In genomic region chr11:128892866-128893565, GRCh38 we compare ENCODE assay signal across 27 cellular contexts. TPM values are rescaled to one million over a fixed set of nuclear protein-coding genes. Genes with fewer than 3 reads are reported as not detected.
DNase-seq lines count a peak whose midpoint lies in the region; ATAC-seq, FAIRE-seq and TF ChIP-seq lines count a peak whose summit lies in the region.
"Had no signal": no experiment of that assay in that cellular context is flagged by ENCODE, and none has a peak within 500 bp of the region (broad histone marks: within the 10 kb centered on the region; RNA-seq: fewer than 3 reads in every experiment).

No MANE protein-coding gene starts in this region.

- H3K27me3 Mint-ChIP-seq in neural crest cell (ENCODE audit: low read depth) = peaks cover 40% of the 10 kb centered on the region
- peaks cover 65% of the 10 kb centered on the region for H3K27me3 Mint-ChIP-seq in stimulated activated naive CD8-positive, alpha-beta T cell treated with anti-CD3 and anti-CD28 coated beads, Interleukin-15, amount 100 ng/mL, for 72 hours

- H3K4me1 ChIP-seq in HEK293 (ENCODE audit: control insufficient read depth, insufficient read depth, low read length) (no peaks in the 10 kb centered on the region; the same call in 1 of the 2 replicates), small intestine (ENCODE audit: control insufficient read depth in 2 of 2, insufficient read depth in 1 of 2, low read depth in 1 of 2, low read length in 1 of 2) (peaks cover 0 to 3% of the 10 kb centered on the region in 2 donors)

- peaks cover 15% of the 10 kb centered on the region for H3K4me1 Mint-ChIP-seq in neural crest cell
- peaks cover 29% of the 10 kb centered on the region for H3K4me1 Mint-ChIP-seq in stimulated activated naive CD8-positive, alpha-beta T cell treated with anti-CD3 and anti-CD28 coated beads, Interleukin-15, amount 100 ng/mL, for 72 hours

- no peak overlapping the region for H3K27ac Mint-ChIP-seq in neural crest cell (ENCODE audit: unreplicated experiment)
- no peak overlapping the region for H3K27ac Mint-ChIP-seq in stimulated activated naive CD8-positive, alpha-beta T cell treated with anti-CD3 and anti-CD28 coated beads, Interleukin-15, amount 100 ng/mL, for 72 hours
- H3K27ac Mint-ChIP-seq: activated CD4-positive, alpha-beta memory T cell treated with anti-CD3 and anti-CD28 coated beads for 36 hours; activated naive CD4-positive, alpha-beta T cell treated with anti-CD3 and anti-CD28 coated beads, Interleukin-2, amount 50 U/mL, for 72 hours had no signal

- no peaks in the 10 kb centered on the region for H3K36me3 Mint-ChIP-seq in neural crest cell (ENCODE audit: low read depth)
- H3K36me3 Mint-ChIP-seq: activated CD4-positive, alpha-beta memory T cell treated with anti-CD3 and anti-CD28 coated beads for 36 hours; activated naive CD4-positive, alpha-beta T cell treated with anti-CD3 and anti-CD28 coated beads, Interleukin-2, amount 50 U/mL, for 72 hours had no signal

- CTCF ChIA-PET in HEK293 (lab: Yijun Ruan, JAX) = interaction anchor here (0.7 to 11.1 kb wide), 8 partner anchors 9 to 830 kb away, joined by 3 to 556 read pairs (median 4); no protein-coding TSS in a partner anchor

- H3K4me3 ChIP-seq in HEK293 (ENCODE audit: low read depth, low read length) = no peak overlapping the region
- no peak overlapping the region for H3K4me3 ChIP-seq in fibroblast of villous mesenchyme (ENCODE audit: low read depth, low read length)
- no peak overlapping the region for H3K4me3 ChIP-seq in small intestine (ENCODE audit: low read depth in 1 of 2, low read length in 2 of 2)
- H3K4me3 ChIP-seq: hepatocyte, ovary had no signal

- POLR2A ChIA-PET in HEK293 (lab: Yijun Ruan, JAX) = no interaction called here

- peaks cover 0 to 9% of the 10 kb centered on the region in 2 donors for H3K27me3 ChIP-seq in small intestine (ENCODE audit: control insufficient read depth in 2 of 2, insufficient read depth in 2 of 2, low read length in 2 of 2)
- H3K27me3 ChIP-seq: ovary had no signal

- H3K36me3 ChIP-seq in HEK293 (ENCODE audit: control insufficient read depth in 2 of 2, insufficient read depth in 1 of 2, low read length in 2 of 2) (no peaks in the 10 kb centered on the region), small intestine (ENCODE audit: control insufficient read depth in 2 of 2, insufficient read depth in 2 of 2, low read length in 2 of 2) (no peaks in the 10 kb centered on the region)
- H3K36me3 ChIP-seq: ovary, suprapubic skin had no signal

- DNase-seq in SW480 (ENCODE audit: low spot score) (peak; percentile 67), fibroblast of villous mesenchyme (ENCODE audit: low read depth) (peak; percentile 16), neural crest cell (ENCODE audit: low read depth, low spot score) (no peak), NCI-H2227 treated with DMSO at 0.1 percent for 48 hours (lab: John Stamatoyannopoulos, UW) (no peak), small intestine (no peak)
- no peak for DNase-seq in stimulated activated naive CD8-positive, alpha-beta T cell treated with anti-CD3 and anti-CD28 coated beads, Interleukin-15, amount 100 ng/mL, for 72 hours
- DNase-seq in stimulated activated naive CD4-positive, alpha-beta T cell (lab: John Stamatoyannopoulos, UW) = no peak
- DNase-seq: activated CD4-positive, alpha-beta memory T cell treated with anti-CD3 and anti-CD28 coated beads for 36 hours; activated T-cell treated with anti-CD3 and anti-CD28 coated beads, Interleukin-2, amount 50 U/mL, for 48 hours; Calu3; effector CD8-positive, alpha-beta T cell; GOT3; KG1; NCI-H1092; NCI-H2107; NCI-H774; stimulated activated CD4-positive, alpha-beta T cell treated with anti-CD3 and anti-CD28 coated beads, Interleukin-4, amount 100 ng/mL, for 4 hours; stimulated activated CD8-positive, alpha-beta memory T cell treated with anti-CD3 and anti-CD28 coated beads, Interleukin-4, amount 100 ng/mL, for 48 hours had no signal

- TF ChIP-seq CTCF in HEK293 (tag by site-specific recombination; IDR thresholded peaks at IDR 0.05) (no peak), fibroblast of villous mesenchyme (IDR thresholded peaks at IDR 0.05; ENCODE audit: insufficient read depth, low read depth, low read length) (no peak), neural crest cell (conservative IDR thresholded peaks at IDR 0.05) (no peak)

- H3K9me3 ChIP-seq in HEK293 (ENCODE audit: control insufficient read depth, insufficient read depth, low read depth, low read length) (no peaks in the 10 kb centered on the region), small intestine (ENCODE audit: control insufficient read depth, low read depth) (no peaks in the 10 kb centered on the region)
- H3K9me3 ChIP-seq: ovary, suprapubic skin had no signal

- peak overlapping the region; percentile 82 for H3K4me3 Mint-ChIP-seq in neural crest cell
- H3K4me3 Mint-ChIP-seq in stimulated activated naive CD8-positive, alpha-beta T cell treated with anti-CD3 and anti-CD28 coated beads, Interleukin-15, amount 100 ng/mL, for 72 hours = no peak overlapping the region
- H3K4me3 Mint-ChIP-seq: activated CD4-positive, alpha-beta memory T cell treated with anti-CD3 and anti-CD28 coated beads for 36 hours had no signal

- no peak for FAIRE-seq in small intestine (lab: Jason Lieb, UNC)
- FAIRE-seq: G401.6, GM12891, kidney had no signal

- H3K9me3 Mint-ChIP-seq in neural crest cell = no peaks in the 10 kb centered on the region
- H3K9me3 Mint-ChIP-seq in stimulated activated naive CD8-positive, alpha-beta T cell treated with anti-CD3 and anti-CD28 coated beads, Interleukin-15, amount 100 ng/mL, for 72 hours = no peaks in the 10 kb centered on the region
- H3K9me3 Mint-ChIP-seq: activated CD4-positive, alpha-beta memory T cell treated with anti-CD3 and anti-CD28 coated beads for 36 hours; activated naive CD4-positive, alpha-beta T cell treated with anti-CD3 and anti-CD28 coated beads, Interleukin-2, amount 50 U/mL, for 72 hours had no signal

- 53 to 82% (median 57%) methylated on average over 4 of the region's 4 CpGs for WGBS in small intestine, 3 donors

- no peak for ATAC-seq in stimulated activated naive CD8-positive, alpha-beta T cell treated with anti-CD3 and anti-CD28 coated beads, Interleukin-15, amount 100 ng/mL, for 72 hours

- H3K27ac ChIP-seq in HEK293 (ENCODE audit: extremely low read depth, low read depth, low read length) = no peak overlapping the region
- no peak overlapping the region for H3K27ac ChIP-seq in small intestine (ENCODE audit: low read depth in 1 of 2, low read length in 1 of 2)
- H3K27ac ChIP-seq: hepatocyte, ovary, suprapubic skin had no signal

TF ChIP-seq in HEK293, 187 proteins besides CTCF, POLR2A, EP300 and RAD21 (continues in another document):
- TF ChIP-seq ZEB2 (tag by site-specific recombination; IDR thresholded peaks at IDR 0.05) (no peak), ZNF19 (tag by site-specific recombination; IDR thresholded peaks at IDR 0.05; ENCODE audit: low read depth) (no peak), ZNF121 (tag by site-specific recombination; IDR thresholded peaks at IDR 0.05) (peak; percentile 91), ZNF692 (tag by site-specific recombination; IDR thresholded peaks at IDR 0.05) (no peak), ZBTB17 (tag by site-specific recombination; IDR thresholded peaks at IDR 0.05) (peak; percentile 69), GLIS1 (tag by site-specific recombination; IDR thresholded peaks at IDR 0.05) (no peak), ZBTB44 (tag by site-specific recombination; IDR thresholded peaks at IDR 0.05) (no peak), ZSCAN23 (tag by site-specific recombination; IDR thresholded peaks at IDR 0.05) (no peak), SP2 (tag by site-specific recombination; IDR thresholded peaks at IDR 0.05) (no peak), YY2 (tag by site-specific recombination; IDR thresholded peaks at IDR 0.05) (no peak), ZNF239 (tag by site-specific recombination; IDR thresholded peaks at IDR 0.05) (no peak), ZBTB48 (tag by site-specific recombination; IDR thresholded peaks at IDR 0.05) (no peak), REPIN1 (tag by site-specific recombination; IDR thresholded peaks at IDR 0.05; ENCODE audit: low read depth) (no peak)

RNA-seq across cellular contexts. Expression of gene KCNJ5, which starts 1.9 kb away (rescaled TPM):
- total RNA-seq in fibroblast of villous mesenchyme (under 0.01 TPM in 1 of 2 replicates, not detected in the other), neural crest cell (0.14 and 0.20 TPM in 2 replicates)
- under 1 TPM in 2 of 3 donors, not detected in 1; 0.54 to 0.76 TPM for polyA plus RNA-seq in small intestine
- total RNA-seq: activated CD4-positive, alpha-beta memory T cell treated with anti-CD3 and anti-CD28 coated beads for 36 hours; activated naive CD4-positive, alpha-beta T cell treated with anti-CD3 and anti-CD28 coated beads, Interleukin-2, amount 50 U/mL, for 72 hours; Calu3 had no signal

RNA-seq across cellular contexts. Expression of gene KCNJ1, which starts 25.9 kb away (rescaled TPM):
- total RNA-seq in fibroblast of villous mesenchyme (under 0.01 TPM in 1 of 2 replicates, not detected in the other), neural crest cell (not detected in 2 replicates)
- under 1 TPM in 1 of 3 donors, not detected in 2; 0.06 TPM for polyA plus RNA-seq in small intestine
- total RNA-seq: activated CD4-positive, alpha-beta memory T cell treated with anti-CD3 and anti-CD28 coated beads for 36 hours; activated naive CD4-positive, alpha-beta T cell treated with anti-CD3 and anti-CD28 coated beads, Interleukin-2, amount 50 U/mL, for 72 hours; Calu3; hepatocyte; skeletal muscle tissue had no signal
- polyA plus RNA-seq: hepatocyte, ovary had no signal

RNA-seq across cellular contexts. Expression of gene TP53AIP1, which starts 49.7 kb away (rescaled TPM):
- not detected in 2 replicates for total RNA-seq in fibroblast of villous mesenchyme
- 0.25 TPM in 1 of 2 replicates, not detected in the other for total RNA-seq in neural crest cell
- under 1 TPM in 1 of 3 donors, not detected in 2; 0.18 TPM for polyA plus RNA-seq in small intestine
- total RNA-seq: activated CD4-positive, alpha-beta memory T cell treated with anti-CD3 and anti-CD28 coated beads for 36 hours; activated naive CD4-positive, alpha-beta T cell treated with anti-CD3 and anti-CD28 coated beads, Interleukin-2, amount 50 U/mL, for 72 hours; skeletal muscle tissue had no signal

Comparison
In these comparisons a context has a peak if more than half of its experiments do, and no peak if none do; other contexts are left out.
1. DNase-seq: peak in SW480 (single experiment) and fibroblast of villous mesenchyme (single experiment); none in neural crest cell (single experiment), NCI-H2227 treated with DMSO at 0.1 percent for 48 hours (single experiment), stimulated activated naive CD8-positive, alpha-beta T cell treated with anti-CD3 and anti-CD28 coated beads, Interleukin-15, amount 100 ng/mL, for 72 hours (0 of 2), stimulated activated naive CD4-positive, alpha-beta T cell (0 of 6) and small intestine (single experiment).